ENCODE assay signal across 1 cellular context in the genomic region with DNA sequence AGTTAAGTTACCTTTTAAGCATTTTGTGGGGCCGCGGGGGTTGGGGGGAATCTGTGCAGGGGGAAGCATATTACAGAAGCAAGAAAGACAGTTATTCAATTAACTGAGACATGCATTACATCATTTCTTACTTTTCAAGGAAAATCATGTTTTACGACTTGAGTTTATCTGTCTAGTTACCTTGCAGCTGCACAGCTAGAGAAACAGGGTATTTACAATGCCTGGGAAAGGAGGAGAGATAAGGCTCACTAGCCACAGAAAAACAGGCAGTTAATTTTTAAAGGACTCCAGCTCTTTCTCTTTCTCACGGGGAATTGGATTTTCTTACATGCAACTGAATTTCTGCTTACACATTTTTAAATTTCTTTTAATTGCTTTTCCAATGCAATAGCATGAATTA.
TF ChIP-seq lines count a peak whose summit lies in the region.

No MANE protein-coding gene starts in this region.

TF ChIP-seq in GM12878, 131 proteins besides CTCF, POLR2A, EP300 and RAD21:
- TF ChIP-seq, protein P1, sequence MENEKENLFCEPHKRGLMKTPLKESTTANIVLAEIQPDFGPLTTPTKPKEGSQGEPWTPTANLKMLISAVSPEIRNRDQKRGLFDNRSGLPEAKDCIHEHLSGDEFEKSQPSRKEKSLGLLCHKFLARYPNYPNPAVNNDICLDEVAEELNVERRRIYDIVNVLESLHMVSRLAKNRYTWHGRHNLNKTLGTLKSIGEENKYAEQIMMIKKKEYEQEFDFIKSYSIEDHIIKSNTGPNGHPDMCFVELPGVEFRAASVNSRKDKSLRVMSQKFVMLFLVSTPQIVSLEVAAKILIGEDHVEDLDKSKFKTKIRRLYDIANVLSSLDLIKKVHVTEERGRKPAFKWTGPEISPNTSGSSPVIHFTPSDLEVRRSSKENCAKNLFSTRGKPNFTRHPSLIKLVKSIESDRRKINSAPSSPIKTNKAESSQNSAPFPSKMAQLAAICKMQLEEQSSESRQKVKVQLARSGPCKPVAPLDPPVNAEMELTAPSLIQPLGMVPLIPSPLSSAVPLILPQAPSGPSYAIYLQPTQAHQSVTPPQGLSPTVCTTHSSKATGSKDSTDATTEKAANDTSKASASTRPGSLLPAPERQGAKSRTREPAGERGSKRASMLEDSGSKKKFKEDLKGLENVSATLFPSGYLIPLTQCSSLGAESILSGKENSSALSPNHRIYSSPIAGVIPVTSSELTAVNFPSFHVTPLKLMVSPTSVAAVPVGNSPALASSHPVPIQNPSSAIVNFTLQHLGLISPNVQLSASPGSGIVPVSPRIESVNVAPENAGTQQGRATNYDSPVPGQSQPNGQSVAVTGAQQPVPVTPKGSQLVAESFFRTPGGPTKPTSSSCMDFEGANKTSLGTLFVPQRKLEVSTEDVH (IDR thresholded peaks at IDR 0.05; ENCODE audit: low read depth, partially characterized antibody) = no peak
- no peak for TF ChIP-seq NFIC (IDR thresholded peaks at IDR 0.05; ENCODE audit: low read depth, low read length)
- TF ChIP-seq KDM1A (IDR thresholded peaks at IDR 0.05; ENCODE audit: borderline replicate concordance) = no peak
- TF ChIP-seq TBL1XR1 (IDR thresholded peaks at IDR 0.05; ENCODE audit: low read depth, low read length) = no peak
- no peak for TF ChIP-seq NR2C1 (IDR thresholded peaks at IDR 0.05)
- TF ChIP-seq SRF (IDR thresholded peaks at IDR 0.05; ENCODE audit: low read depth in 2 of 2, low read length in 2 of 2) = no peak
- TF ChIP-seq RELB (IDR thresholded peaks at IDR 0.05; ENCODE audit: low read depth) = no peak
- no peak for TF ChIP-seq IRF4 (IDR thresholded peaks at IDR 0.05; ENCODE audit: low read depth, low read length)
- TF ChIP-seq GABPA (IDR thresholded peaks at IDR 0.05; ENCODE audit: low read depth) = no peak
- TF ChIP-seq EGR1 (IDR thresholded peaks at IDR 0.05; ENCODE audit: borderline replicate concordance in 1 of 2, low read depth in 2 of 2, low read length in 2 of 2) = no peak
- no peak for TF ChIP-seq IRF3 (IDR thresholded peaks at IDR 0.05)
- TF ChIP-seq RCOR1 (conservative IDR thresholded peaks at IDR 0.05; ENCODE audit: low read depth, low read length) = no peak
- TF ChIP-seq RUNX3 (IDR thresholded peaks at IDR 0.05; ENCODE audit: low read length) = no peak
- no peak for TF ChIP-seq TARDBP (IDR thresholded peaks at IDR 0.05; ENCODE audit: borderline replicate concordance)
- TF ChIP-seq ZBTB4 (CRISPR knock-in tag; IDR thresholded peaks at IDR 0.05) = no peak
- no peak for TF ChIP-seq CBX5 (IDR thresholded peaks at IDR 0.05; ENCODE audit: low read depth)
- TF ChIP-seq HSF1 (IDR thresholded peaks at IDR 0.05; ENCODE audit: low read depth, low read length) = no peak
- no peak for TF ChIP-seq BHLHE40 (IDR thresholded peaks at IDR 0.05; ENCODE audit: borderline replicate concordance in 1 of 2, low read depth in 2 of 2, low read length in 1 of 2)
